In genomic region chr16:12497558-12497957, GRCh38 we compare ENCODE assay signal across 24 cellular contexts.
A peak's percentile ranks its signal among the peaks of the same experiment; 100 is the strongest.
DNase-seq lines count a peak whose midpoint lies in the region; ATAC-seq, FAIRE-seq and TF ChIP-seq lines count a peak whose summit lies in the region.
"Had no signal": no experiment of that assay in that cellular context is flagged by ENCODE, and none has a peak within 500 bp of the region (broad histone marks: within the 10 kb centered on the region; RNA-seq: fewer than 3 reads in every experiment).

No MANE protein-coding gene starts in this region.

- TF ChIP-seq POLR2A in GM12878 (IDR thresholded peaks at IDR 0.05; ENCODE audit: low read depth, low read length) (no peak), erythroblast (IDR thresholded peaks at IDR 0.05; ENCODE audit: low read length) (no peak)

- no peak for FAIRE-seq in GM12878 (lab: Jason Lieb, UNC)
- FAIRE-seq: D721Med, frontal cortex, GM19239, small intestine had no signal

- no peak overlapping the region for H3K4me2 ChIP-seq in GM12878 (ENCODE audit: control insufficient read depth, insufficient read depth)

- peak; percentile 26 for DNase-seq in MV-4-11 (lab: John Stamatoyannopoulos, UW)
- no peak for DNase-seq in GM12878 (ENCODE audit: low read depth, low spot score)
- no peak for DNase-seq in stimulated activated naive B cell treated with anti-CD40 and anti-IgM and Interleukin-4, amounts not matched to agents 10 μg/mL and 1 μg/mL and 100 μg/mL, for 72 hours
- no peak for DNase-seq in iPS-NIHi11 (ENCODE audit: low spot score)
- no peak for DNase-seq in activated CD8-positive, alpha-beta memory T cell treated with anti-CD3 and anti-CD28 coated beads, Interleukin-2, amount 50 U/mL, for 4 hours
- no peak for DNase-seq in erythroblast (lab: John Stamatoyannopoulos, UW)
- DNase-seq: activated CD4-positive, alpha-beta T cell treated with anti-CD3 and anti-CD28 coated beads, Interleukin-2, amount 50 U/mL, for 48 hours; activated effector memory CD4-positive, alpha-beta T cell treated with Interleukin-2 at 50 U/mL for 16 hours; activated naive CD8-positive, alpha-beta T cell treated with anti-CD3 and anti-CD28 coated beads, Interleukin-2, amount 50 U/mL, for 24 hours; CD4-positive, CD25-positive, alpha-beta regulatory T cell; effector memory CD4-positive, alpha-beta T cell; EL; NCI-H1105 treated with DMSO at 0.1 percent for 48 hours; NCI-H2081; NCI-H345; NCI-H748 treated with DMSO at 0.1 percent for 48 hours; small intestine; T1000 had no signal

- peaks cover 11% of the 10 kb centered on the region for H3K36me3 Mint-ChIP-seq in nephron (ENCODE audit: low read depth)
- H3K36me3 Mint-ChIP-seq in stimulated activated naive B cell treated with anti-CD40 and anti-IgM and Interleukin-4, amounts not matched to agents 10 μg/mL and 1 μg/mL and 100 μg/mL, for 72 hours = peaks cover 23 to 43% of the 10 kb centered on the region in 2 donors

- RAD21 ChIA-PET in GM12878 (lab: Charles Lee; ENCODE audit: unreplicated experiment) = no interaction called here

- H3K27ac ChIP-seq in GM12878 (ENCODE audit: control insufficient read depth, insufficient read depth) = no peak overlapping the region
- H3K27ac ChIP-seq: vagina had no signal

- POLR2A ChIA-PET in GM12878 (lab: Charles Lee) = no interaction called here

- peaks cover 0 to 3% of the 10 kb centered on the region in 2 experiments; a peak in 3 of 4 replicates for H3K36me3 ChIP-seq in GM12878 (ENCODE audit: control insufficient read depth in 2 of 2, insufficient read depth in 2 of 2, low read length in 1 of 2)
- H3K36me3 ChIP-seq: vagina had no signal

- H3K9ac ChIP-seq in GM12878 (ENCODE audit: control insufficient read depth, insufficient read depth, low read length) = no peak overlapping the region

- H3K27ac Mint-ChIP-seq in nephron = peak overlapping the region in 2 of 3 experiments; percentile 3 to 38
- H3K27ac Mint-ChIP-seq in stimulated activated naive B cell treated with anti-CD40 and anti-IgM and Interleukin-4, amounts not matched to agents 10 μg/mL and 1 μg/mL and 100 μg/mL, for 72 hours = peak overlapping the region; percentile 76
- H3K27ac Mint-ChIP-seq: activated naive CD8-positive, alpha-beta T cell treated with anti-CD3 and anti-CD28 coated beads, Interleukin-2, amount 50 U/mL, for 24 hours; CD4-positive, CD25-positive, alpha-beta regulatory T cell had no signal

- BruUV-seq in GM12878 (replicated peaks; lab: Mats Ljungman, UMichigan) = no TSS peak

- H3K4me1 Mint-ChIP-seq in nephron = peaks cover 32% of the 10 kb centered on the region
- peaks cover 28 to 54% of the 10 kb centered on the region in 2 donors for H3K4me1 Mint-ChIP-seq in stimulated activated naive B cell treated with anti-CD40 and anti-IgM and Interleukin-4, amounts not matched to agents 10 μg/mL and 1 μg/mL and 100 μg/mL, for 72 hours

- no peak overlapping the region for H3K4me3 ChIP-seq in GM12878
- H3K4me3 ChIP-seq: vagina had no signal

- TF ChIP-seq CTCF in GM12878 (IDR thresholded peaks at IDR 0.05 in 2 of 3, conservative IDR thresholded peaks at IDR 0.05 in 1 of 3; ENCODE audit: control insufficient read depth in 2 of 3, extremely low read depth in 1 of 3, insufficient read depth in 1 of 3, low read depth in 3 of 3, low read length in 3 of 3) (no peak), nephron (IDR thresholded peaks at IDR 0.05; ENCODE audit: unreplicated experiment in 3 of 3) (no peak)

- H3K27me3 ChIP-seq in GM12878 (replicated peaks in 1 of 2; ENCODE audit: control insufficient read depth in 2 of 2, insufficient read depth in 2 of 2, low read length in 1 of 2) = no peaks in the 10 kb centered on the region
- H3K27me3 ChIP-seq: vagina had no signal

- CTCF ChIA-PET in GM12878 (lab: Yijun Ruan, JAX) = interaction anchor here (1.3 kb wide), 1 partner anchor 9 kb away, joined by 3 read pairs; no protein-coding TSS in a partner anchor

- no peaks in the 10 kb centered on the region for H4K20me1 ChIP-seq in GM12878 (ENCODE audit: control insufficient read depth, insufficient read depth)

- TF ChIP-seq RAD21 in GM12878 (IDR thresholded peaks at IDR 0.05; ENCODE audit: insufficient read depth, low read depth, low read length) = no peak

- H3K4me1 ChIP-seq in GM12878 (ENCODE audit: control insufficient read depth, insufficient read depth, low read length) = no peaks in the 10 kb centered on the region
- H3K4me1 ChIP-seq: vagina had no signal

- no peak overlapping the region for H2AFZ ChIP-seq in GM12878 (ENCODE audit: control insufficient read depth, low read depth, low read length)

- SMC1A ChIA-PET in GM12878 (lab: Charles Lee; ENCODE audit: uncharacterized antibody, unreplicated experiment) = interaction anchor here (1.1 kb wide), 1 partner anchor 76 kb away, joined by 3 read pairs; no protein-coding TSS in a partner anchor

- no peak for TF ChIP-seq EP300 in GM12878 (IDR thresholded peaks at IDR 0.05; ENCODE audit: borderline replicate concordance in 1 of 2, control insufficient read depth in 1 of 2, low read depth in 2 of 2, low read length in 2 of 2)

- ATAC-seq in GM12878 = no peak
- no peak for ATAC-seq in stimulated activated naive B cell treated with anti-CD40 and anti-IgM and Interleukin-4, amounts not matched to agents 10 μg/mL and 1 μg/mL and 100 μg/mL, for 72 hours (replicated peaks)
- ATAC-seq: activated naive CD8-positive, alpha-beta T cell treated with anti-CD3 and anti-CD28 coated beads, Interleukin-2, amount 50 U/mL, for 24 hours; esophagus mucosa had no signal

- intact Hi-C loops in GM12878 (cut with micrococcal nuclease; ENCODE audit: unreplicated experiment) = no loop called here

- H3K4me3 Mint-ChIP-seq in nephron = no peak overlapping the region
- H3K4me3 Mint-ChIP-seq in stimulated activated naive B cell treated with anti-CD40 and anti-IgM and Interleukin-4, amounts not matched to agents 10 μg/mL and 1 μg/mL and 100 μg/mL, for 72 hours = no peak overlapping the region
- H3K4me3 Mint-ChIP-seq: activated naive CD8-positive, alpha-beta T cell treated with anti-CD3 and anti-CD28 coated beads, Interleukin-2, amount 50 U/mL, for 24 hours; CD4-positive, CD25-positive, alpha-beta regulatory T cell had no signal

- in situ Hi-C loops in GM12878 (cut with MboI) = no loop called here

- peaks cover 3% of the 10 kb centered on the region for H3K9me3 Mint-ChIP-seq in nephron
- H3K9me3 Mint-ChIP-seq in stimulated activated naive B cell treated with anti-CD40 and anti-IgM and Interleukin-4, amounts not matched to agents 10 μg/mL and 1 μg/mL and 100 μg/mL, for 72 hours = no peaks in the 10 kb centered on the region
- H3K9me3 Mint-ChIP-seq: activated naive CD8-positive, alpha-beta T cell treated with anti-CD3 and anti-CD28 coated beads, Interleukin-2, amount 50 U/mL, for 24 hours had no signal

- H3K79me2 ChIP-seq in GM12878 (ENCODE audit: control insufficient read depth, insufficient read depth, low read length) = no peaks in the 10 kb centered on the region

- 93% methylated on average over 3 of the region's 3 CpGs for WGBS in GM12878 (ENCODE audit: insufficient coverage, insufficient replicate concordance, low lambda C conversion rate, missing lambda C conversion rate)

- no peaks in the 10 kb centered on the region for H3K9me3 ChIP-seq in GM12878 (replicated peaks; ENCODE audit: control insufficient read depth, insufficient read depth, low read length)
- H3K9me3 ChIP-seq: vagina had no signal

- no peaks in the 10 kb centered on the region for H3K27me3 Mint-ChIP-seq in nephron (ENCODE audit: low read depth)
- no peaks in the 10 kb centered on the region for H3K27me3 Mint-ChIP-seq in stimulated activated naive B cell treated with anti-CD40 and anti-IgM and Interleukin-4, amounts not matched to agents 10 μg/mL and 1 μg/mL and 100 μg/mL, for 72 hours
- H3K27me3 Mint-ChIP-seq: activated naive CD8-positive, alpha-beta T cell treated with anti-CD3 and anti-CD28 coated beads, Interleukin-2, amount 50 U/mL, for 24 hours; CD4-positive, CD25-positive, alpha-beta regulatory T cell had no signal

TF ChIP-seq in GM12878, 131 proteins besides CTCF, POLR2A, EP300 and RAD21:
- no peak for TF ChIP-seq HDAC2 (IDR thresholded peaks at IDR 0.05)
- TF ChIP-seq SPI1 (IDR thresholded peaks at IDR 0.05; ENCODE audit: borderline replicate concordance, insufficient read depth, low read depth, low read length) = peak; percentile 50; the same call in 1 of the 2 replicates
- TF ChIP-seq MEF2B (IDR thresholded peaks at IDR 0.05; ENCODE audit: partially characterized antibody, poor library complexity, severe bottlenecking) = no peak
